Comparison of ENCODE assay signal across 9 cellular contexts in genomic region chr5:43036856-43037711, GRCh38. TPM values are rescaled to one million over a fixed set of nuclear protein-coding genes. Genes with fewer than 3 reads are reported as not detected.
DNase-seq lines count a peak whose midpoint lies in the region; ATAC-seq and TF ChIP-seq lines count a peak whose summit lies in the region.
"Had no signal": no experiment of that assay in that cellular context is flagged by ENCODE, and none has a peak within 500 bp of the region (broad histone marks: within the 10 kb centered on the region; RNA-seq: fewer than 3 reads in every experiment).

No MANE protein-coding gene starts in this region.

- H3K23ac ChIP-seq in trophoblast cell (ENCODE audit: low read length) = no peak overlapping the region

- H3K27ac ChIP-seq in brain microvascular endothelial cell = peak overlapping the region; percentile 90
- H3K27ac ChIP-seq in thoracic aorta = peak overlapping the region in 1 of 2 donors; percentile 39
- no peak overlapping the region for H3K27ac ChIP-seq in trophoblast cell (ENCODE audit: low read depth, low read length)
- H3K27ac ChIP-seq: C4-2B had no signal

- H3K36me3 ChIP-seq in brain microvascular endothelial cell (replicated peaks) (no peaks in the 10 kb centered on the region), thoracic aorta (no peaks in the 10 kb centered on the region), trophoblast cell (ENCODE audit: control insufficient read depth in 1 of 2, insufficient read depth in 2 of 2, low read length in 2 of 2) (no peaks in the 10 kb centered on the region)

- H3K18ac ChIP-seq in trophoblast cell (ENCODE audit: low read length) = no peak overlapping the region

- H3K4me3 Mint-ChIP-seq in activated CD8-positive, alpha-beta memory T cell treated with anti-CD3 and anti-CD28 coated beads, Interleukin-2, amount 10 ng/mL, durations not matched to agents 7 days and 5 days = peak overlapping the region; percentile 94

- no peak overlapping the region for H2BK5ac ChIP-seq in trophoblast cell (ENCODE audit: low read depth, low read length, poor library complexity)

- no peak overlapping the region for H3K4me2 ChIP-seq in trophoblast cell (ENCODE audit: low read length)

- CTCF ChIA-PET in activated CD8-positive, alpha-beta memory T cell treated with anti-CD3 and anti-CD28 coated beads, Interleukin-2, amount 10 ng/mL, durations not matched to agents 7 days and 5 days (lab: Charles Lee) = interaction anchor here (0.9 to 9.7 kb wide), 8 partner anchors 10 to 129 kb away, joined by 3 to 165 read pairs (median 14); no protein-coding TSS in a partner anchor

- peaks cover 12% of the 10 kb centered on the region for H3K36me3 Mint-ChIP-seq in activated CD8-positive, alpha-beta memory T cell treated with anti-CD3 and anti-CD28 coated beads, Interleukin-2, amount 10 ng/mL, durations not matched to agents 7 days and 5 days

- in situ Hi-C loops in brain microvascular endothelial cell (cut with HindIII; ENCODE audit: low pct_ligation_motif_present, low sequenced_read_pairs) = no loop called here

- DNase-seq in activated CD8-positive, alpha-beta memory T cell treated with anti-CD3 and anti-CD28 coated beads, Interleukin-2, amount 10 ng/mL, durations not matched to agents 7 days and 5 days = no peak
- DNase-seq in activated CD8-positive, alpha-beta memory T cell treated with anti-CD3 and anti-CD28 coated beads, Interleukin-2, amount 50 U/mL, for 48 hours = no peak
- DNase-seq in brain microvascular endothelial cell (peak; percentile 43), kidney tubule cell (ENCODE audit: low spot score) (peak; percentile 32), thoracic aorta (ENCODE audit: low spot score) (no peak), DMS 273 (lab: John Stamatoyannopoulos, UW; ENCODE audit: unreplicated experiment) (no peak), trophoblast cell (no peak)

- peaks cover 8% of the 10 kb centered on the region for H3K79me1 ChIP-seq in trophoblast cell (ENCODE audit: low read length)

- H2BK120ac ChIP-seq in trophoblast cell (ENCODE audit: insufficient read depth, low read length, poor library complexity) = no peak overlapping the region

- H4K91ac ChIP-seq in trophoblast cell (ENCODE audit: low read depth, low read length) = no peak overlapping the region

- no peak overlapping the region for H3K9ac ChIP-seq in trophoblast cell (ENCODE audit: low read length)

- H2BK12ac ChIP-seq in trophoblast cell (ENCODE audit: low read length) = no peak overlapping the region

- no peak overlapping the region for H4K8ac ChIP-seq in trophoblast cell (ENCODE audit: low read depth, low read length)

- H2AFZ ChIP-seq in trophoblast cell (ENCODE audit: insufficient read depth, low read length, poor library complexity) = no peak overlapping the region

- TF ChIP-seq CTCF in brain microvascular endothelial cell (IDR thresholded peaks at IDR 0.05; ENCODE audit: low read depth, low read length, missing control alignments) = no peak
- TF ChIP-seq CTCF in thoracic aorta (IDR thresholded peaks at IDR 0.05) = no peak

- no peaks in the 10 kb centered on the region for H3K27me3 Mint-ChIP-seq in activated CD8-positive, alpha-beta memory T cell treated with anti-CD3 and anti-CD28 coated beads, Interleukin-2, amount 10 ng/mL, durations not matched to agents 7 days and 5 days

- H3K14ac ChIP-seq in trophoblast cell (ENCODE audit: low read length) = no peak overlapping the region

- peaks cover 43% of the 10 kb centered on the region for H3K4me1 Mint-ChIP-seq in activated CD8-positive, alpha-beta memory T cell treated with anti-CD3 and anti-CD28 coated beads, Interleukin-2, amount 10 ng/mL, durations not matched to agents 7 days and 5 days

- no peak overlapping the region for H2AK5ac ChIP-seq in trophoblast cell (ENCODE audit: low read length)

- ATAC-seq in activated CD8-positive, alpha-beta memory T cell treated with anti-CD3 and anti-CD28 coated beads, Interleukin-2, amount 10 ng/mL, durations not matched to agents 7 days and 5 days = no peak
- ATAC-seq in thoracic aorta (ENCODE audit: insufficient number of reproducible peaks, low FRiP score, low read depth) (no peak), GM19452 (IDR thresholded peaks at IDR 0.05; ENCODE audit: unreplicated experiment) (no peak)

- H3K4me1 ChIP-seq in thoracic aorta (ENCODE audit: control insufficient read depth in 1 of 2, low read depth in 2 of 2) (no peaks in the 10 kb centered on the region), trophoblast cell (ENCODE audit: control insufficient read depth in 1 of 2, insufficient read depth in 2 of 2, low read length in 2 of 2) (peaks cover 16 to 23% of the 10 kb centered on the region in 2 experiments)

- H4K12ac ChIP-seq in trophoblast cell (ENCODE audit: low read depth, low read length) = no peak overlapping the region

- H3K9me3 ChIP-seq in thoracic aorta = no peaks in the 10 kb centered on the region
- H3K9me3 ChIP-seq in trophoblast cell (ENCODE audit: insufficient read depth, low read depth, low read length) = no peaks in the 10 kb centered on the region

- no peaks in the 10 kb centered on the region for H3K9me3 Mint-ChIP-seq in activated CD8-positive, alpha-beta memory T cell treated with anti-CD3 and anti-CD28 coated beads, Interleukin-2, amount 10 ng/mL, durations not matched to agents 7 days and 5 days (ENCODE audit: low read depth)

- H3K4me3 ChIP-seq in brain microvascular endothelial cell (ENCODE audit: low read depth, low read length) (peak overlapping the region; percentile 77), thoracic aorta (peak overlapping the region; percentile 64), trophoblast cell (ENCODE audit: low read depth, low read length) (no peak overlapping the region)

- peak overlapping the region; percentile 100 for H3K27ac Mint-ChIP-seq in activated CD8-positive, alpha-beta memory T cell treated with anti-CD3 and anti-CD28 coated beads, Interleukin-2, amount 10 ng/mL, durations not matched to agents 7 days and 5 days

- H3K27me3 ChIP-seq in brain microvascular endothelial cell (replicated peaks) (no peaks in the 10 kb centered on the region), thoracic aorta (replicated peaks; ENCODE audit: insufficient read depth) (no peaks in the 10 kb centered on the region), trophoblast cell (ENCODE audit: insufficient read depth, low read length) (peaks cover 49% of the 10 kb centered on the region)

- no CpG with 5 or more reads among the region's 38 CpGs for WGBS in trophoblast cell (ENCODE audit: extremely low coverage, insufficient coverage, insufficient read length)

- no peak overlapping the region for H3K4ac ChIP-seq in trophoblast cell (ENCODE audit: low read depth, low read length)

- peaks cover 2% of the 10 kb centered on the region for H3K79me2 ChIP-seq in trophoblast cell (ENCODE audit: control insufficient read depth, insufficient read depth, low read length, poor library complexity)

RNA-seq across cellular contexts. Expression of gene ANXA2R, which starts 3.0 kb away (rescaled TPM):
- 10 to 100 TPM; 14.5 to 32.0 TPM for total RNA-seq in activated CD8-positive, alpha-beta memory T cell treated with anti-CD3 and anti-CD28 coated beads, Interleukin-2, amount 10 ng/mL, durations not matched to agents 7 days and 5 days
- total RNA-seq in thoracic aorta = 1 to 10 TPM; 3.2 to 5.3 TPM
- 0.06 and 0.07 TPM in 2 replicates for polyA plus RNA-seq in trophoblast cell (2013)

Comparison
In these comparisons a context has a peak if more than half of its experiments do, and no peak if none do; other contexts are left out.
1. DNase-seq: peak in brain microvascular endothelial cell (single experiment) and kidney tubule cell (single experiment); none in activated CD8-positive, alpha-beta memory T cell treated with anti-CD3 and anti-CD28 coated beads, Interleukin-2, amount 10 ng/mL, durations not matched to agents 7 days and 5 days (single experiment), activated CD8-positive, alpha-beta memory T cell treated with anti-CD3 and anti-CD28 coated beads, Interleukin-2, amount 50 U/mL, for 48 hours (single experiment), thoracic aorta (single experiment), DMS 273 (single experiment) and trophoblast cell (0 of 2).